Comparison of ENCODE assay signal across 22 cellular contexts in the genomic region with DNA sequence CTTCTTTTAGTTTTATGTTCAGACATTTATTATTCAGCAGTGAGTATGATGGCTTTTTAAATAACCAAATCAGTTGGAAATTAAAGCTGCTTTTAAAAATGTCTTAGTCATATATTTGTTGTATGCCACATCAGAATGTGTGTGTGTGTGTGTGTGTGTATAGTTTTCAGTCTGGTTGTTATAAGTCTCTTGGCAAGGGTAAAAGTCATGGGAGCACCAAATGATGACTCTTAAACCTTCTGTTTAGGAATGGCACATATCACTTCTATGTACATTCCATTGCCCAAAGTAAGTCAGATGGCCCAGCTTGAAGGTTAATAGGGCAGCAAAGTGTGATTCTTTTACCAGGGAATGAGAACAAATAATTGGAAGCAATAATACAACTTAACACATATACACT.
DNase-seq lines count a peak whose midpoint lies in the region; ATAC-seq, FAIRE-seq and TF ChIP-seq lines count a peak whose summit lies in the region.
"Had no signal": no experiment of that assay in that cellular context is flagged by ENCODE, and none has a peak within 500 bp of the region (broad histone marks: within the 10 kb centered on the region; RNA-seq: fewer than 3 reads in every experiment).

No MANE protein-coding gene starts in this region.

- H3K4me2 ChIP-seq in PC-3 (ENCODE audit: low read length) = peak overlapping the region; percentile 67; the same call in 1 of the 2 replicates
- H3K4me2 ChIP-seq: BLaER1 had no signal

- intact Hi-C loops in PC-3 (cut with micrococcal nuclease) (loop anchor here (2.0 kb wide), 1 partner anchor 17 kb away; no protein-coding TSS in a partner anchor), upper lobe of right lung (cut with DNase I) (no loop called here)

- no peaks in the 10 kb centered on the region for H4K20me1 ChIP-seq in PC-3 (ENCODE audit: low read length)
- H4K20me1 ChIP-seq: BLaER1 had no signal

- TF ChIP-seq CTCF in PC-3 (conservative IDR thresholded peaks at IDR 0.05; ENCODE audit: low read depth, low read length) (no peak), upper lobe of right lung (IDR thresholded peaks at IDR 0.05) (no peak), osteocyte (IDR thresholded peaks at IDR 0.05) (no peak)

- H2AFZ ChIP-seq in PC-3 (ENCODE audit: low read length) = no peak overlapping the region
- H2AFZ ChIP-seq: GM23248 had no signal

- no peaks in the 10 kb centered on the region for H3K27me3 Mint-ChIP-seq in osteocyte (ENCODE audit: unreplicated experiment)

- H3K9me3 Mint-ChIP-seq in osteocyte (ENCODE audit: unreplicated experiment) = no peaks in the 10 kb centered on the region
- H3K9me3 Mint-ChIP-seq: CD8-positive, alpha-beta T cell had no signal

- ATAC-seq in PC-3 (peak; percentile 63), upper lobe of right lung (no peak)
- ATAC-seq: CD8-positive, alpha-beta T cell; SK-N-SH treated with all-trans-retinoic acid at 6 μM for 48 hours had no signal

- DNase-seq in EH (ENCODE audit: low read depth) (peak; percentile 52), PC-3 (peak; percentile 79), epithelial cell of prostate (ENCODE audit: low read depth, low spot score) (peak; percentile 37), kidney tubule cell (ENCODE audit: low spot score) (peak; percentile 59), GM19239 (ENCODE audit: insufficient read length, low spot score) (no peak), upper lobe of right lung (no peak), osteocyte (ENCODE audit: extremely low spot score, unreplicated experiment) (no peak)
- DNase-seq: Calu3; CD8-positive, alpha-beta T cell; DMS79 treated with DMSO at 0.1 percent for 48 hours; GM23248; Kasumi-1; NCI-H1092 treated with DMSO at 0.1 percent for 48 hours; NCI-H146; NCI-H2029 treated with DMSO at 0.1 percent for 48 hours; NK-92 treated with Interleukin-12 subunit alpha and Interleukin-12 subunit beta, amount 100 ng/mL, for 24 hours; SIG-M5 had no signal

- H3K4me3 Mint-ChIP-seq in osteocyte (ENCODE audit: unreplicated experiment) = no peak overlapping the region
- H3K4me3 Mint-ChIP-seq: CD8-positive, alpha-beta T cell had no signal

- no peak overlapping the region for H3K9ac ChIP-seq in PC-3 (ENCODE audit: low read length)
- H3K9ac ChIP-seq: BLaER1, GM23248 had no signal

- CTCF ChIA-PET in PC-3 (lab: Charles Lee) = no interaction called here

- no peaks in the 10 kb centered on the region for H3K36me3 ChIP-seq in PC-3 (ENCODE audit: low read depth, low read length)
- no peaks in the 10 kb centered on the region for H3K36me3 ChIP-seq in upper lobe of right lung
- H3K36me3 ChIP-seq: BLaER1, HAP-1 had no signal

- H3K9me3 ChIP-seq in PC-3 (ENCODE audit: low read length) (no peaks in the 10 kb centered on the region), upper lobe of right lung (no peaks in the 10 kb centered on the region)
- H3K9me3 ChIP-seq: BLaER1, HAP-1 had no signal

- no peak overlapping the region for H3K27ac Mint-ChIP-seq in osteocyte (ENCODE audit: unreplicated experiment)
- H3K27ac Mint-ChIP-seq: CD8-positive, alpha-beta T cell had no signal

- H3K4me3 ChIP-seq in PC-3 (ENCODE audit: low read length) (no peak overlapping the region), upper lobe of right lung (no peak overlapping the region)
- H3K4me3 ChIP-seq: BLaER1, GM23248, HAP-1 had no signal

- no TSS peak for BruUV-seq in PC-3 (replicated peaks; lab: Mats Ljungman, UMichigan)

- H3K4me1 Mint-ChIP-seq in osteocyte (ENCODE audit: unreplicated experiment) = no peaks in the 10 kb centered on the region

- no peaks in the 10 kb centered on the region for H3K79me2 ChIP-seq in PC-3 (ENCODE audit: low read length)

- no peaks in the 10 kb centered on the region for H3F3A ChIP-seq in PC-3 (ENCODE audit: low read length, unreplicated experiment)

- H3K27ac ChIP-seq in PC-3 (ENCODE audit: low read length) (peak overlapping the region; percentile 92), epithelial cell of prostate (peak overlapping the region; percentile 89), upper lobe of right lung (no peak overlapping the region)
- H3K27ac ChIP-seq: BLaER1, GM23248 had no signal

- H3K4me1 ChIP-seq in PC-3 (ENCODE audit: insufficient read depth, low read length) (peaks cover 41% of the 10 kb centered on the region), upper lobe of right lung (no peaks in the 10 kb centered on the region)
- H3K4me1 ChIP-seq: BLaER1, HAP-1 had no signal

- H3K9me2 ChIP-seq in PC-3 (replicated peaks; ENCODE audit: low read length) = no peaks in the 10 kb centered on the region

- H3K27me3 ChIP-seq in PC-3 (ENCODE audit: low read length) (no peaks in the 10 kb centered on the region), upper lobe of right lung (no peaks in the 10 kb centered on the region)
- H3K27me3 ChIP-seq: BLaER1 had no signal

- POLR2A ChIA-PET in PC-3 (lab: Charles Lee; ENCODE audit: unreplicated experiment) = no interaction called here

- no peak for FAIRE-seq in GM19239 (lab: Jason Lieb, UNC)
- FAIRE-seq: G401.6, RCC 7860 had no signal

- no peaks in the 10 kb centered on the region for H3K36me3 Mint-ChIP-seq in osteocyte (ENCODE audit: unreplicated experiment)
- H3K36me3 Mint-ChIP-seq: CD8-positive, alpha-beta T cell had no signal

Comparison
In these comparisons a context has a peak if more than half of its experiments do, and no peak if none do; other contexts are left out.
1. DNase-seq: peak in EH (single experiment), PC-3 (single experiment), epithelial cell of prostate (single experiment) and kidney tubule cell (single experiment); none in GM19239 (single experiment), upper lobe of right lung (single experiment) and osteocyte (single experiment).